8 cellular contexts compared by ENCODE assay signal in genomic region chr1:212752256-212752933, GRCh38. TPM values are rescaled to one million over a fixed set of nuclear protein-coding genes. Genes with fewer than 3 reads are reported as not detected.
DNase-seq lines count a peak whose midpoint lies in the region; ATAC-seq and TF ChIP-seq lines count a peak whose summit lies in the region.

No MANE protein-coding gene starts in this region.

- H3K27me3 ChIP-seq in right atrium auricular region (no peaks in the 10 kb centered on the region), hepatocyte (no peaks in the 10 kb centered on the region), aorta (ENCODE audit: control insufficient read depth in 1 of 2, insufficient read depth in 2 of 2, low read length in 1 of 2) (no peaks in the 10 kb centered on the region)

- ATAC-seq in Right ventricle myocardium inferior (peak; percentile 64), aorta (ENCODE audit: low FRiP score) (peak; percentile 69)

- H3K9me2 ChIP-seq in hepatocyte (replicated peaks; ENCODE audit: insufficient read depth): no peaks in the 10 kb centered on the region

- no peaks in the 10 kb centered on the region for H3K36me3 ChIP-seq in right atrium auricular region
- no peaks in the 10 kb centered on the region for H3K36me3 ChIP-seq in hepatocyte (replicated peaks; ENCODE audit: insufficient read depth, low read depth)
- H3K36me3 ChIP-seq in aorta (ENCODE audit: control insufficient read depth in 1 of 2, insufficient read depth in 2 of 2, low read length in 1 of 2): no peaks in the 10 kb centered on the region

- intact Hi-C loops in Right ventricle myocardium inferior (cut with DNase I) (no loop called here), aorta (cut with DNase I) (no loop called here)

- H2AFZ ChIP-seq in hepatocyte: no peak overlapping the region

- no peak overlapping the region for H3K4me3 ChIP-seq in right atrium auricular region
- H3K4me3 ChIP-seq in hepatocyte: no peak overlapping the region
- H3K4me3 ChIP-seq in aorta (ENCODE audit: low read length in 2 of 2): no peak overlapping the region

- 73% methylated on average over 3 of the region's 3 CpGs for WGBS in hepatocyte (ENCODE audit: low lambda C conversion rate, missing lambda C conversion rate)
- 95 to 96% methylated on average over 3 of the region's 3 CpGs for WGBS in aorta, 2 donors

- H3K27ac ChIP-seq in right atrium auricular region (peak overlapping the region in 1 of 2 donors; percentile 35), hepatocyte (no peak overlapping the region), aorta (ENCODE audit: low read depth in 1 of 2, low read length in 2 of 2) (no peak overlapping the region)

- no peaks in the 10 kb centered on the region for H4K20me1 ChIP-seq in hepatocyte (ENCODE audit: insufficient read depth, poor library complexity, severe bottlenecking)

- H3K9me3 ChIP-seq in right atrium auricular region (no peaks in the 10 kb centered on the region), hepatocyte (ENCODE audit: low read depth) (no peaks in the 10 kb centered on the region), aorta (ENCODE audit: control insufficient read depth, low read length) (no peaks in the 10 kb centered on the region)

- H3K79me2 ChIP-seq in hepatocyte: peaks cover 15% of the 10 kb centered on the region

- H3K4me2 ChIP-seq in hepatocyte: peak overlapping the region; percentile 26

- H3K4me1 ChIP-seq in right atrium auricular region (peaks cover 0 to 14% of the 10 kb centered on the region in 2 donors), hepatocyte (ENCODE audit: insufficient read depth) (no peaks in the 10 kb centered on the region), aorta (ENCODE audit: control insufficient read depth in 1 of 2, insufficient read depth in 2 of 2, low read length in 2 of 2) (no peaks in the 10 kb centered on the region)

- DNase-seq in Right ventricle myocardium inferior (ENCODE audit: missing footprints) (no peak), right atrium auricular region (ENCODE audit: low spot score) (no peak), SIG-M5 (lab: John Stamatoyannopoulos, UW) (peak; percentile 45), hepatocyte (ENCODE audit: low spot score) (no peak), aorta (no peak), C1 segment of cervical spinal cord (lab: John Stamatoyannopoulos, UW) (no peak), NCI-H774 (lab: John Stamatoyannopoulos, UW) (no peak)
- DNase-seq in effector CD4-positive, alpha-beta T cell: no peak

- TF ChIP-seq CTCF in right atrium auricular region (IDR thresholded peaks at IDR 0.05) (no peak), hepatocyte (IDR thresholded peaks at IDR 0.05; ENCODE audit: poor library complexity) (no peak)

RNA-seq across cellular contexts. Expression of gene NSL1, which starts 39.2 kb away (rescaled TPM):
- total RNA-seq in Right ventricle myocardium inferior (26.7 TPM), right atrium auricular region (10 to 100 TPM; 28.2 to 46.1 TPM), hepatocyte (34.2 and 39.5 TPM in 2 replicates), aorta (10 to 100 TPM; 26.3 to 30.5 TPM)
- polyA plus RNA-seq in hepatocyte (25.1 and 27.2 TPM in 2 replicates), aorta (10 to 100 TPM; 17.7 to 29.2 TPM)

RNA-seq across cellular contexts. Expression of gene TATDN3, which starts 39.3 kb away (rescaled TPM):
- 20.5 TPM for total RNA-seq in Right ventricle myocardium inferior
- 10 to 100 TPM; 12.6 to 39.6 TPM for total RNA-seq in right atrium auricular region
- 8.9 and 14.3 TPM in 2 replicates for total RNA-seq in hepatocyte
- polyA plus RNA-seq in hepatocyte: 6.0 and 8.8 TPM in 2 replicates
- total RNA-seq in aorta: 10 to 100 TPM; 10.9 to 11.4 TPM
- 10 to 100 TPM; 10.1 to 27.0 TPM for polyA plus RNA-seq in aorta

RNA-seq across cellular contexts. Expression of gene BATF3, which starts 52.8 kb away (rescaled TPM):
- total RNA-seq in Right ventricle myocardium inferior (1.2 TPM), right atrium auricular region (1 to 10 TPM in 1 of 2 donors, under 1 TPM in 1; 0.96 to 3.3 TPM), hepatocyte (1.6 TPM in 1 of 2 replicates, not detected in the other), aorta (10 to 100 TPM in 1 of 2 donors, 1 to 10 TPM in 1; 5.5 to 13.9 TPM)
- polyA plus RNA-seq in hepatocyte (3.2 and 3.5 TPM in 2 replicates), aorta (1 to 10 TPM; 5.9 to 8.8 TPM)
